In the genomic region with DNA sequence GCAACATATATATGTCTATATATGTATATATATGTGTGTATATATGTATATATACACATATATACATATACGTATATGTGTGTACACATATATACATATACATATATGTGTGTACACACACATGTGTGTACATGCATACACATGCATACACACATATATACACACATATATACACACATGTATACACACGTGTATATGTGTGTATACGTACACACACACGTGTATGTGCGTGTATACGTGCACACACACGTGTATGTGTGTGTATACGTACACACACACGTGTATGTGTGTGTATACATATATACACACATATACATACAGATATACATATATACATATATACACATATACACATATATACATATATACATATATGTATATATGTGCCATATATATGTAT, we compare ENCODE assay signal across 6 cellular contexts.
"Had no signal": no experiment of that assay in that cellular context is flagged by ENCODE, and none has a peak within 500 bp of the region (broad histone marks: within the 10 kb centered on the region; RNA-seq: fewer than 3 reads in every experiment).

No MANE protein-coding gene starts in this region.

- DNase-seq: IMR-90, KBM-7, KG1 had no signal

- FAIRE-seq: K562 had no signal

- H3K4me3 ChIP-seq: K562 had no signal

- H3K27ac ChIP-seq: HL-60, KMS-11 had no signal

- ATAC-seq: K562 had no signal

- H3K9ac ChIP-seq: KMS-11 had no signal

- H3K4me2 ChIP-seq: KMS-11 had no signal
